ENCODE assay signal across 12 cellular contexts in genomic region chr5:82635561-82636288, GRCh38.
DNase-seq lines count a peak whose midpoint lies in the region; ATAC-seq and TF ChIP-seq lines count a peak whose summit lies in the region.
"Had no signal": no experiment of that assay in that cellular context is flagged by ENCODE, and none has a peak within 500 bp of the region (broad histone marks: within the 10 kb centered on the region; RNA-seq: fewer than 3 reads in every experiment).

No MANE protein-coding gene starts in this region.

- TF ChIP-seq POLR2A in transverse colon (IDR thresholded peaks at IDR 0.05): no peak
- no peak for TF ChIP-seq POLR2A in GM18505 (IDR thresholded peaks at IDR 0.05; ENCODE audit: borderline replicate concordance, extremely low read depth, insufficient read depth, insufficient read length)

- 33 to 50% methylated on average over 4 of the region's 4 CpGs for WGBS in transverse colon (ENCODE audit: low coverage in 1 of 2), 2 donors

- in situ Hi-C loops in transverse colon (cut with MboI; ENCODE audit: low pct_ligation_motif_present in 1 of 4, low pct_unique_long_range_greater_than_20kb in 1 of 4, low sequenced_read_pairs in 3 of 4): loop anchor here (25.0 kb wide), 2 partner anchors 802 to 927 kb away; no protein-coding TSS in a partner anchor

- H3K27ac Mint-ChIP-seq in activated naive CD4-positive, alpha-beta T cell treated with anti-CD3 and anti-CD28 coated beads for 36 hours: no peak overlapping the region

- ATAC-seq in GM18505 (IDR thresholded peaks at IDR 0.05; ENCODE audit: unreplicated experiment): no peak
- ATAC-seq: gastroesophageal sphincter had no signal

- TF ChIP-seq CTCF in epithelial cell of proximal tubule (conservative IDR thresholded peaks at IDR 0.05; ENCODE audit: low read depth, low read length) (no peak), transverse colon (IDR thresholded peaks at IDR 0.05) (no peak)

- H3K27me3 Mint-ChIP-seq in activated naive CD4-positive, alpha-beta T cell treated with anti-CD3 and anti-CD28 coated beads for 36 hours (ENCODE audit: low read depth): no peaks in the 10 kb centered on the region

- CTCF ChIA-PET in activated naive CD4-positive, alpha-beta T cell treated with anti-CD3 and anti-CD28 coated beads for 36 hours (lab: Charles Lee): interaction anchor here (0.5 to 1.4 kb wide), 2 partner anchors 216 to 283 kb away, joined by 3 read pairs; no protein-coding TSS in a partner anchor

- peak overlapping the region; percentile 49 to 70 (median 64) for H3K27ac ChIP-seq in transverse colon
- H3K27ac ChIP-seq: gastroesophageal sphincter, vagina had no signal

- H3K9me3 Mint-ChIP-seq in activated naive CD4-positive, alpha-beta T cell treated with anti-CD3 and anti-CD28 coated beads for 36 hours: no peaks in the 10 kb centered on the region

- no peak overlapping the region for H3K4me3 Mint-ChIP-seq in activated naive CD4-positive, alpha-beta T cell treated with anti-CD3 and anti-CD28 coated beads for 36 hours

- H3K4me1 ChIP-seq in transverse colon: peaks cover 10 to 44% (median 18%) of the 10 kb centered on the region in 4 donors

- H3K4me3 ChIP-seq in epithelial cell of proximal tubule (ENCODE audit: low read depth, low read length): no peak overlapping the region
- no peak overlapping the region for H3K4me3 ChIP-seq in transverse colon
- H3K4me3 ChIP-seq: gastroesophageal sphincter, skin epidermis, vagina had no signal

- no peaks in the 10 kb centered on the region for H3K27me3 ChIP-seq in transverse colon
- H3K27me3 ChIP-seq: gastroesophageal sphincter, vagina had no signal

- no peak for TF ChIP-seq EP300 in transverse colon (IDR thresholded peaks at IDR 0.05; ENCODE audit: low read depth)

- peak; percentile 6 for DNase-seq in activated naive CD4-positive, alpha-beta T cell treated with anti-CD3 and anti-CD28 coated beads for 36 hours
- DNase-seq in activated naive CD4-positive, alpha-beta T cell treated with anti-CD3 and anti-CD28 coated beads, Interleukin-2, amount 50 U/mL, for 16 hours: no peak
- peak; percentile 48 for DNase-seq in HuH-7.5 (ENCODE audit: low spot score)
- DNase-seq in epithelial cell of proximal tubule (ENCODE audit: low read depth): peak; percentile 94
- DNase-seq in transverse colon: peak; percentile 15
- DNase-seq in iPS-NIHi11 (ENCODE audit: low spot score): no peak
- no peak for DNase-seq in NCI-H2196 treated with DMSO at 0.1 percent for 48 hours (lab: John Stamatoyannopoulos, UW; ENCODE audit: unreplicated experiment)
- DNase-seq: NCI-H1930 had no signal

- no peaks in the 10 kb centered on the region for H3K36me3 ChIP-seq in transverse colon
- H3K36me3 ChIP-seq: gastroesophageal sphincter, vagina had no signal

- no peaks in the 10 kb centered on the region for H3K9me3 ChIP-seq in transverse colon
- H3K9me3 ChIP-seq: gastroesophageal sphincter, vagina had no signal

- intact Hi-C loops in activated naive CD4-positive, alpha-beta T cell treated with anti-CD3 and anti-CD28 coated beads for 36 hours (cut with micrococcal nuclease): no loop called here
- intact Hi-C loops in transverse colon (cut with DNase I; ENCODE audit: low total_unique reads): no loop called here

- H3K36me3 Mint-ChIP-seq in activated naive CD4-positive, alpha-beta T cell treated with anti-CD3 and anti-CD28 coated beads for 36 hours (ENCODE audit: low read depth): no peaks in the 10 kb centered on the region

- no peaks in the 10 kb centered on the region for H3K4me1 Mint-ChIP-seq in activated naive CD4-positive, alpha-beta T cell treated with anti-CD3 and anti-CD28 coated beads for 36 hours (ENCODE audit: low read depth)

Comparison
In these comparisons a context has a peak if more than half of its experiments do, and no peak if none do; other contexts are left out.
1. DNase-seq: peak in activated naive CD4-positive, alpha-beta T cell treated with anti-CD3 and anti-CD28 coated beads for 36 hours (single experiment), HuH-7.5 (single experiment), epithelial cell of proximal tubule (single experiment) and transverse colon (single experiment); none in activated naive CD4-positive, alpha-beta T cell treated with anti-CD3 and anti-CD28 coated beads, Interleukin-2, amount 50 U/mL, for 16 hours (single experiment), iPS-NIHi11 (single experiment) and NCI-H2196 treated with DMSO at 0.1 percent for 48 hours (single experiment).